In genomic region chr17:40113110-40113960, GRCh38 we compare ENCODE assay signal across 8 cellular contexts. TPM values are rescaled to one million over a fixed set of nuclear protein-coding genes. Genes with fewer than 3 reads are reported as not detected.
A peak's percentile ranks its signal among the peaks of the same experiment; 100 is the strongest.
DNase-seq lines count a peak whose midpoint lies in the region; ATAC-seq and TF ChIP-seq lines count a peak whose summit lies in the region.

No MANE protein-coding gene starts in this region.

- no peaks in the 10 kb centered on the region for H3K36me3 ChIP-seq in PC-3 (ENCODE audit: low read depth, low read length)
- H3K36me3 ChIP-seq in esophagus (ENCODE audit: control insufficient read depth in 2 of 2, insufficient read depth in 2 of 2, low read length in 1 of 2), result no peaks in the 10 kb centered on the region
- H3K36me3 ChIP-seq in muscle layer of colon (ENCODE audit: insufficient read depth, low read length), result no peaks in the 10 kb centered on the region

- in situ Hi-C loops in KBM-7 (cut with MboI; ENCODE audit: low pct_unique_long_range_greater_than_20kb, low sequenced_read_pairs), result no loop called here

- no peaks in the 10 kb centered on the region for H3K9me3 Mint-ChIP-seq in activated T-cell treated with anti-CD3 and anti-CD28 coated beads, Interleukin-2, amount 50 U/mL, for 24 hours

- H4K20me1 ChIP-seq in PC-3 (ENCODE audit: low read length), result no peaks in the 10 kb centered on the region

- ATAC-seq in GM21576 (IDR thresholded peaks at IDR 0.05; ENCODE audit: unreplicated experiment) (peak; percentile 76), PC-3 (peak; percentile 65)

- H3K27ac Mint-ChIP-seq in activated T-cell treated with anti-CD3 and anti-CD28 coated beads, Interleukin-2, amount 50 U/mL, for 24 hours, result peak overlapping the region; percentile 91

- H2AFZ ChIP-seq in PC-3 (ENCODE audit: low read length), result peak overlapping the region; percentile 76

- H3K36me3 Mint-ChIP-seq in activated T-cell treated with anti-CD3 and anti-CD28 coated beads, Interleukin-2, amount 50 U/mL, for 24 hours (ENCODE audit: low read depth), result no peaks in the 10 kb centered on the region

- H3F3A ChIP-seq in PC-3 (ENCODE audit: low read length, unreplicated experiment), result peaks cover 4% of the 10 kb centered on the region

- peak overlapping the region; percentile 86 for H3K4me2 ChIP-seq in PC-3 (ENCODE audit: low read length)

- H3K4me1 Mint-ChIP-seq in activated T-cell treated with anti-CD3 and anti-CD28 coated beads, Interleukin-2, amount 50 U/mL, for 24 hours (ENCODE audit: low read depth), result peaks cover 60% of the 10 kb centered on the region

- H3K27me3 ChIP-seq in PC-3 (ENCODE audit: low read length) (no peaks in the 10 kb centered on the region), esophagus (ENCODE audit: control insufficient read depth in 1 of 2, insufficient read depth in 2 of 2, low read length in 2 of 2) (no peaks in the 10 kb centered on the region), muscle layer of colon (ENCODE audit: control insufficient read depth in 1 of 2, insufficient read depth in 2 of 2, low read length in 2 of 2) (no peaks in the 10 kb centered on the region)

- no peaks in the 10 kb centered on the region for H3K79me2 ChIP-seq in PC-3 (ENCODE audit: low read length)

- H3K9me2 ChIP-seq in PC-3 (replicated peaks; ENCODE audit: low read length), result no peaks in the 10 kb centered on the region

- DNase-seq in DMS53 (lab: John Stamatoyannopoulos, UW) (peak; percentile 96), KBM-7 (peak; percentile 98), PC-3 (peak; percentile 94)
- DNase-seq in activated T-cell treated with anti-CD3 and anti-CD28 coated beads, Interleukin-2, amount 50 U/mL, for 24 hours, result peak; percentile 91
- peak; percentile 83 to 88 for DNase-seq in stimulated activated CD8-positive, alpha-beta memory T cell treated with anti-CD3 and anti-CD28 coated beads, Interleukin-7, amount 100 ng/mL, for 1 hour (ENCODE audit: low read depth in 2 of 2)

- peak; percentile 84 for TF ChIP-seq CTCF in PC-3 (conservative IDR thresholded peaks at IDR 0.05; ENCODE audit: low read depth, low read length)

- no peaks in the 10 kb centered on the region for H3K27me3 Mint-ChIP-seq in activated T-cell treated with anti-CD3 and anti-CD28 coated beads, Interleukin-2, amount 50 U/mL, for 24 hours

- 1% methylated on average over 18 of the region's 18 CpGs for WGBS in esophagus, 2 donors

- H3K27ac ChIP-seq in PC-3 (ENCODE audit: low read length), result peak overlapping the region; percentile 98
- H3K27ac ChIP-seq in esophagus (ENCODE audit: low read depth in 2 of 2, low read length in 1 of 2), result peak overlapping the region; percentile 89 to 99
- H3K27ac ChIP-seq in muscle layer of colon (ENCODE audit: low read depth, low read length), result peak overlapping the region; percentile 89

- peak overlapping the region; percentile 95 for H3K9ac ChIP-seq in PC-3 (ENCODE audit: low read length)
- peak overlapping the region; percentile 49 for H3K9ac ChIP-seq in muscle layer of colon (ENCODE audit: low read length)

- H3K4me1 ChIP-seq in PC-3 (ENCODE audit: insufficient read depth, low read length) (peaks cover 51% of the 10 kb centered on the region), esophagus (ENCODE audit: control insufficient read depth in 2 of 2, insufficient read depth in 2 of 2, low read length in 1 of 2) (peaks cover 8% of the 10 kb centered on the region in 2 donors), muscle layer of colon (ENCODE audit: insufficient read depth, low read length) (peaks cover 65% of the 10 kb centered on the region)

- CTCF ChIA-PET in PC-3 (lab: Charles Lee), result interaction anchor here (0.5 to 2.3 kb wide), 12 partner anchors 9 to 87 kb away, joined by 3 to 26 read pairs (median 4); partner anchors contain the start of genes CASC3 and MSL1

- intact Hi-C loops in PC-3 (cut with micrococcal nuclease), result loop anchor here (1.0 to 5.0 kb wide), 5 partner anchors 11 to 179 kb away; partner anchors contain the start of gene NR1D1

- H3K4me3 Mint-ChIP-seq in activated T-cell treated with anti-CD3 and anti-CD28 coated beads, Interleukin-2, amount 50 U/mL, for 24 hours, result peak overlapping the region; percentile 72

- H3K9me3 ChIP-seq in PC-3 (ENCODE audit: low read length) (no peaks in the 10 kb centered on the region), esophagus (ENCODE audit: control insufficient read depth in 2 of 2, insufficient read depth in 1 of 2, low read depth in 1 of 2, low read length in 1 of 2) (no peaks in the 10 kb centered on the region), muscle layer of colon (ENCODE audit: low read length) (no peaks in the 10 kb centered on the region)

- BruUV-seq in PC-3 (replicated peaks; lab: Mats Ljungman, UMichigan), result TSS peak; percentile 93

- POLR2A ChIA-PET in PC-3 (lab: Charles Lee; ENCODE audit: unreplicated experiment), result interaction anchor here (0.5 to 2.0 kb wide), 8 partner anchors 9 to 235 kb away, joined by 3 to 16 read pairs (median 4); partner anchors contain the start of genes MSL1 and NR1D1

- peak overlapping the region; percentile 60 for H3K4me3 ChIP-seq in PC-3 (ENCODE audit: low read length)
- H3K4me3 ChIP-seq in esophagus (ENCODE audit: low read depth in 1 of 2, low read length in 2 of 2), result peak overlapping the region; percentile 22 to 48
- H3K4me3 ChIP-seq in muscle layer of colon (ENCODE audit: low read depth in 1 of 2, low read length in 2 of 2), result peak overlapping the region in 1 of 2 donors; percentile 70

RNA-seq across cellular contexts. Expression of gene MSL1, which starts 8.4 kb away (rescaled TPM):
- total RNA-seq in PC-3 (2014; rRNA removed), result 22.2 and 38.1 TPM in 2 replicates
- 10 to 100 TPM; 42.1 to 59.5 TPM for polyA plus RNA-seq in esophagus

RNA-seq across cellular contexts. Expression of gene NR1D1, which starts 12.9 kb away (rescaled TPM):
- 7.1 and 9.2 TPM in 2 replicates for total RNA-seq in PC-3 (2014; rRNA removed)
- 10 to 100 TPM; 23.6 to 24.6 TPM for polyA plus RNA-seq in esophagus

RNA-seq across cellular contexts. Expression of gene CASC3, which starts 27.0 kb away (rescaled TPM):
- total RNA-seq in PC-3 (2014; rRNA removed), result 27.3 and 39.2 TPM in 2 replicates
- 10 to 100 TPM; 24.3 to 24.6 TPM for polyA plus RNA-seq in esophagus

RNA-seq across cellular contexts. Expression of gene THRA, which starts 50.6 kb away (rescaled TPM):
- total RNA-seq in PC-3 (2014; rRNA removed), result 6.6 and 11.2 TPM in 2 replicates
- 10 to 100 TPM; 10.5 to 11.0 TPM for polyA plus RNA-seq in esophagus

RNA-seq across cellular contexts. Expression of gene MED24, which starts 59.1 kb away (rescaled TPM):
- 73.0 and 78.7 TPM in 2 replicates for total RNA-seq in PC-3 (2014; rRNA removed)
- polyA plus RNA-seq in esophagus, result 10 to 100 TPM; 37.7 to 43.7 TPM
